In genomic region chr21:33587792-33588484, GRCh38 we compare ENCODE assay signal across 8 cellular contexts. TPM values are rescaled to one million over a fixed set of nuclear protein-coding genes. Genes with fewer than 3 reads are reported as not detected.
DNase-seq lines count a peak whose midpoint lies in the region; ATAC-seq and TF ChIP-seq lines count a peak whose summit lies in the region.

No MANE protein-coding gene starts in this region.

- no peak for TF ChIP-seq POLR2A in erythroblast (IDR thresholded peaks at IDR 0.05; ENCODE audit: low read length)

- peak overlapping the region; percentile 90 for H3K27ac Mint-ChIP-seq in T-helper 2 cell treated with Interferon-gamma antibody and Interleukin-4, amounts not matched to agents 5 μg/mL and 100 μg/mL, for 36 hours

- H3K4me3 ChIP-seq in mucosa of rectum (ENCODE audit: low read length in 2 of 2) = peak overlapping the region; percentile 84 to 93
- peak overlapping the region; percentile 88 for H3K4me3 ChIP-seq in upper lobe of right lung

- H3K36me3 ChIP-seq in mucosa of rectum (ENCODE audit: control insufficient read depth in 2 of 2, insufficient read depth in 2 of 2, low read length in 2 of 2) (no peaks in the 10 kb centered on the region), upper lobe of right lung (peaks cover under 1% of the 10 kb centered on the region)

- H3K9me3 ChIP-seq in mucosa of rectum (ENCODE audit: control insufficient read depth in 2 of 2, low read length in 2 of 2) (no peaks in the 10 kb centered on the region), upper lobe of right lung (no peaks in the 10 kb centered on the region)

- DNase-seq in NOMO-1 (lab: John Stamatoyannopoulos, UW; ENCODE audit: unreplicated experiment in 2 of 2) (peak; percentile 16 to 19), NOMO-1 treated with dmso at 0.1 percent for 144 hours (lab: John Stamatoyannopoulos, UW; ENCODE audit: unreplicated experiment) (no peak), HT-29 (ENCODE audit: low spot score) (peak; percentile 36), erythroblast (lab: John Stamatoyannopoulos, UW) (peak; percentile 72 to 75), upper lobe of right lung (peak; percentile 71)
- DNase-seq in T-helper 2 cell treated with Interferon-gamma antibody and Interleukin-4, amounts not matched to agents 5 μg/mL and 100 μg/mL, for 36 hours (ENCODE audit: low spot score) = peak; percentile 35

- H3K4me1 Mint-ChIP-seq in T-helper 2 cell treated with Interferon-gamma antibody and Interleukin-4, amounts not matched to agents 5 μg/mL and 100 μg/mL, for 36 hours (ENCODE audit: low read depth) = peaks cover 20% of the 10 kb centered on the region

- peak overlapping the region; percentile 68 to 73 for H3K9ac ChIP-seq in mucosa of rectum (ENCODE audit: low read depth in 1 of 2, low read length in 2 of 2)

- H3K27me3 ChIP-seq in mucosa of rectum (ENCODE audit: control insufficient read depth in 2 of 2, insufficient read depth in 2 of 2, low read length in 2 of 2) = no peaks in the 10 kb centered on the region
- no peaks in the 10 kb centered on the region for H3K27me3 ChIP-seq in upper lobe of right lung

- intact Hi-C loops in upper lobe of right lung (cut with DNase I) = no loop called here

- no peaks in the 10 kb centered on the region for H3K9me3 Mint-ChIP-seq in T-helper 2 cell treated with Interferon-gamma antibody and Interleukin-4, amounts not matched to agents 5 μg/mL and 100 μg/mL, for 36 hours

- H3K27ac ChIP-seq in mucosa of rectum (ENCODE audit: low read depth in 2 of 2, low read length in 2 of 2) (peak overlapping the region; percentile 67 to 83), upper lobe of right lung (peak overlapping the region; percentile 80)

- H3K36me3 Mint-ChIP-seq in T-helper 2 cell treated with Interferon-gamma antibody and Interleukin-4, amounts not matched to agents 5 μg/mL and 100 μg/mL, for 36 hours (ENCODE audit: low read depth) = peaks cover 18% of the 10 kb centered on the region

- ATAC-seq in GM21367 (IDR thresholded peaks at IDR 0.05; ENCODE audit: unreplicated experiment) (peak; percentile 23), upper lobe of right lung (peak; percentile 45)

- TF ChIP-seq CTCF in upper lobe of right lung (IDR thresholded peaks at IDR 0.05) = no peak

- no peaks in the 10 kb centered on the region for H3K27me3 Mint-ChIP-seq in T-helper 2 cell treated with Interferon-gamma antibody and Interleukin-4, amounts not matched to agents 5 μg/mL and 100 μg/mL, for 36 hours (ENCODE audit: low read depth)

- H3K4me1 ChIP-seq in mucosa of rectum (ENCODE audit: control insufficient read depth in 2 of 2, insufficient read depth in 2 of 2, low read length in 2 of 2) (peaks cover 0 to 11% of the 10 kb centered on the region in 2 donors), upper lobe of right lung (peaks cover 13% of the 10 kb centered on the region)

- H3K4me3 Mint-ChIP-seq in T-helper 2 cell treated with Interferon-gamma antibody and Interleukin-4, amounts not matched to agents 5 μg/mL and 100 μg/mL, for 36 hours = peak overlapping the region; percentile 94

RNA-seq across cellular contexts. Expression of gene DONSON, which starts 0.5 kb away (rescaled TPM):
- 19.4 and 21.7 TPM in 2 replicates for total RNA-seq in HT-29 (2014; rRNA removed; shearing (Covaris generic))
- total RNA-seq in upper lobe of right lung = 4.4 TPM

RNA-seq across cellular contexts. Expression of gene SON, which starts 45.1 kb away (rescaled TPM):
- 67.7 and 68.9 TPM in 2 replicates for total RNA-seq in HT-29 (2014; rRNA removed; shearing (Covaris generic))
- total RNA-seq in upper lobe of right lung = 320 TPM

RNA-seq across cellular contexts. Expression of gene GART, which starts 46.0 kb away (rescaled TPM):
- total RNA-seq in HT-29 (2014; rRNA removed; shearing (Covaris generic)) = 57.6 and 59.4 TPM in 2 replicates
- total RNA-seq in upper lobe of right lung = 55.8 TPM

RNA-seq across cellular contexts. Expression of gene CRYZL1, which starts 53.6 kb away (rescaled TPM):
- 3.4 and 8.1 TPM in 2 replicates for total RNA-seq in HT-29 (2014; rRNA removed; shearing (Covaris generic))
- total RNA-seq in upper lobe of right lung = 38.0 TPM

RNA-seq across cellular contexts. Expression of gene ITSN1, which starts 54.4 kb away (rescaled TPM):
- 12.4 and 19.6 TPM in 2 replicates for total RNA-seq in HT-29 (2014; rRNA removed; shearing (Covaris generic))
- 32.0 TPM for total RNA-seq in upper lobe of right lung
